Comparison of ENCODE assay signal across 8 cellular contexts in the genomic region with DNA sequence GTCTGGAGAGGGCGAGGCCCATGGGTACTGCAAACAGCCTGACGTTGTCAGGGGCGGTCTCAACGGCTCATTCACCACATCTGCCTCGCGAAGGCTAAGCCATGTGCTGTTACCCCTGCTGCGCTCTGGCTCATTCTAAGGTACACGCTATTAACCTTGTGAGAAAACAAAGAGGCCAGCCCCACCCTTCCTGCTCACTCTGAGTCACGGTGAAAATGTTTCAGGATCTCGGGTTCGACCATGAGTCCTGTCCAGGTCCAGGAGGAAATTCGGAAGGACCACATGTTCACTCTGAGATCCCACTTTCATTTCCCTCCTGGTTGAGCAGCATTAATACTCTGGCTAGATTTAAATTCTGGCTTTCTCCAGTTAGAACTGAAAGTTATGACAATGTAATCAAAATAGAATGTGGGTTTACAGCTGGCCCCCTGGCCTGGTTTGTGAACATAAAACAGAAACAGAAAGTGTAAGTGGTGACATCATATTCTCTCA. TPM values are rescaled to one million over a fixed set of nuclear protein-coding genes. Genes with fewer than 3 reads are reported as not detected.
DNase-seq lines count a peak whose midpoint lies in the region; ATAC-seq and TF ChIP-seq lines count a peak whose summit lies in the region.

No MANE protein-coding gene starts in this region.

- H3K4me1 ChIP-seq in ascending aorta (peaks cover 9 to 56% of the 10 kb centered on the region in 2 donors), transverse colon (peaks cover 65 to 81% (median 75%) of the 10 kb centered on the region in 4 donors)

- TF ChIP-seq POLR2A in transverse colon (IDR thresholded peaks at IDR 0.05): no peak

- intact Hi-C loops in ascending aorta (cut with DNase I): no loop called here
- intact Hi-C loops in transverse colon (cut with DNase I; ENCODE audit: low total_unique reads): no loop called here

- H3K27ac ChIP-seq in ascending aorta (peak overlapping the region; percentile 68 to 76), transverse colon (peak overlapping the region; percentile 86 to 92 (median 89))

- H3K9me3 ChIP-seq in ascending aorta (no peaks in the 10 kb centered on the region), transverse colon (no peaks in the 10 kb centered on the region)

- in situ Hi-C loops in transverse colon (cut with MboI; ENCODE audit: low pct_ligation_motif_present in 1 of 4, low pct_unique_long_range_greater_than_20kb in 1 of 4, low sequenced_read_pairs in 3 of 4): loop anchor here in 1 of 4 donors (25.0 kb wide), 1 partner anchor 112 kb away; no protein-coding TSS in a partner anchor

- DNase-seq in activated gamma-delta T cell treated with Interleukin-2 at 50 U/mL for 16 hours (peak; percentile 16), activated gamma-delta T cell (lab: John Stamatoyannopoulos, UW) (no peak), NCI-H460 (ENCODE audit: extremely low read depth, low read depth) (peak; percentile 78), ascending aorta (ENCODE audit: low spot score in 2 of 2) (no peak), kidney tubule cell (ENCODE audit: low spot score) (peak; percentile 98), transverse colon (peak; percentile 91), GDM1 (lab: John Stamatoyannopoulos, UW) (no peak)

- TF ChIP-seq CTCF in ascending aorta (IDR thresholded peaks at IDR 0.05) (no peak), transverse colon (IDR thresholded peaks at IDR 0.05) (no peak)

- TF ChIP-seq EP300 in transverse colon (IDR thresholded peaks at IDR 0.05; ENCODE audit: low read depth): peak; percentile 91

- H3K4me3 ChIP-seq in ascending aorta: peak overlapping the region; percentile 39 to 44
- H3K4me3 ChIP-seq in transverse colon: peak overlapping the region in 2 of 4 donors; percentile 4 to 30

- H3K27me3 ChIP-seq in ascending aorta: no peaks in the 10 kb centered on the region
- no peaks in the 10 kb centered on the region for H3K27me3 ChIP-seq in transverse colon

- WGBS in transverse colon (ENCODE audit: low coverage in 1 of 2), 2 donors: 26% methylated on average over 12 of the region's 12 CpGs; no CpG with 5 or more reads in 1 of the 2 donors

- H3K36me3 ChIP-seq in ascending aorta (no peaks in the 10 kb centered on the region), transverse colon (no peaks in the 10 kb centered on the region)

- peak; percentile 88 for ATAC-seq in HG02763 (IDR thresholded peaks at IDR 0.05; ENCODE audit: unreplicated experiment)

RNA-seq across cellular contexts. Expression of a gene that starts 55.2 kb away (rescaled TPM):
- 24.3 and 25.1 TPM in 2 replicates for total RNA-seq in NCI-H460 (2014; rRNA removed; shearing (Covaris generic))
- 15.0 and 16.0 TPM in 2 replicates for polyA plus RNA-seq in NCI-H460 (2014; cell fraction: nucleus; rRNA removed)
- total RNA-seq in ascending aorta (33.8 TPM), transverse colon (10 to 100 TPM; 40.0 to 85.7 (median 72.9) TPM)

Comparison
In these comparisons a context has a peak if more than half of its experiments do, and no peak if none do; other contexts are left out.
1. DNase-seq: peak in activated gamma-delta T cell treated with Interleukin-2 at 50 U/mL for 16 hours (single experiment), NCI-H460 (single experiment), kidney tubule cell (single experiment) and transverse colon (single experiment); none in activated gamma-delta T cell (single experiment), ascending aorta (0 of 2) and GDM1 (single experiment).